ENCODE assay signal across 15 cellular contexts in the genomic region with DNA sequence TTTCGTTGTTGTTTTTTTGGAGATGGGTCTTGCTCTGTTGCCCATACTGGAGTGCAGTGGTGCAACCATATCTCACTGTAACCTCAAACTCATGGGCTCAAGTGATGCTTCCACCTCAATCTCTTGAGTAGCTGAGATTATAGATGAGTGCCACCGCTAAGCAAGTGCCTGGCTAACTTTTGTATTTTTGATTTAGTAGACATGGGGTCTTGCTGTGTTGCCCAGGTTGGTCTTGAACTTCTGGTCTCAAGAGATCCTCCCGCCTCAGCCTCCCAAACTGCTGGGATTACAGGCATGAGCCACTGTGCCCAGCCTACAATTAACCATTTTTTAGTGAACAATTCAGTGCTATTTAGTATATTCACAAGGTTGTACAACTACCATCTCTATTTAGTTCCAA. TPM values are rescaled to one million over a fixed set of nuclear protein-coding genes. Genes with fewer than 3 reads are reported as not detected.
DNase-seq lines count a peak whose midpoint lies in the region; ATAC-seq and TF ChIP-seq lines count a peak whose summit lies in the region.
"Had no signal": no experiment of that assay in that cellular context is flagged by ENCODE, and none has a peak within 500 bp of the region (broad histone marks: within the 10 kb centered on the region; RNA-seq: fewer than 3 reads in every experiment).

No MANE protein-coding gene starts in this region.

- H3K9me3 Mint-ChIP-seq in activated CD8-positive, alpha-beta memory T cell treated with anti-CD3 and anti-CD28 coated beads, Interleukin-2, amount 10 ng/mL, durations not matched to agents 7 days and 5 days (ENCODE audit: low read depth) = no peaks in the 10 kb centered on the region
- H3K9me3 Mint-ChIP-seq in dendritic cell treated with granulocyte-macrophage colony-stimulating factor and Interleukin-4, amounts not matched to agents 40 ng/mL and 50 ng/mL, for 4 days = no peaks in the 10 kb centered on the region
- H3K9me3 Mint-ChIP-seq in stimulated activated naive B cell treated with anti-CD40 and anti-IgM and Interleukin-4, amounts not matched to agents 10 μg/mL and 1 μg/mL and 100 μg/mL, for 72 hours = peaks cover 0 to 2% of the 10 kb centered on the region in 2 donors

- H3K9me2 ChIP-seq in PC-9 (ENCODE audit: insufficient read depth) = no peaks in the 10 kb centered on the region

- H3K36me3 Mint-ChIP-seq in activated CD8-positive, alpha-beta memory T cell treated with anti-CD3 and anti-CD28 coated beads, Interleukin-2, amount 10 ng/mL, durations not matched to agents 7 days and 5 days = peaks cover 76% of the 10 kb centered on the region
- peaks cover 6% of the 10 kb centered on the region for H3K36me3 Mint-ChIP-seq in dendritic cell treated with granulocyte-macrophage colony-stimulating factor and Interleukin-4, amounts not matched to agents 40 ng/mL and 50 ng/mL, for 4 days (ENCODE audit: low read depth)
- peaks cover 8 to 18% of the 10 kb centered on the region in 2 donors for H3K36me3 Mint-ChIP-seq in stimulated activated naive B cell treated with anti-CD40 and anti-IgM and Interleukin-4, amounts not matched to agents 10 μg/mL and 1 μg/mL and 100 μg/mL, for 72 hours

- H2AFZ ChIP-seq in PC-9 = no peak overlapping the region
- H2AFZ ChIP-seq: parathyroid adenoma had no signal

- no peaks in the 10 kb centered on the region for H4K20me1 ChIP-seq in PC-9 (ENCODE audit: insufficient read depth)

- no peaks in the 10 kb centered on the region for H3K27me3 ChIP-seq in PC-9 (ENCODE audit: insufficient read depth, low read depth)
- H3K27me3 ChIP-seq: gastrocnemius medialis had no signal

- peaks cover 17% of the 10 kb centered on the region for H3K4me1 ChIP-seq in PC-9 (replicated peaks; ENCODE audit: insufficient read depth)
- H3K4me1 ChIP-seq: Caco-2 had no signal

- CTCF ChIA-PET in activated CD8-positive, alpha-beta memory T cell treated with anti-CD3 and anti-CD28 coated beads, Interleukin-2, amount 10 ng/mL, durations not matched to agents 7 days and 5 days (lab: Charles Lee) = interaction anchor here (1.4 to 2.3 kb wide), 4 partner anchors 34 to 228 kb away, joined by 4 to 25 read pairs (median 8); no protein-coding TSS in a partner anchor
- CTCF ChIA-PET in PC-9 (lab: Charles Lee) = no interaction called here

- DNase-seq in activated CD8-positive, alpha-beta memory T cell treated with anti-CD3 and anti-CD28 coated beads, Interleukin-2, amount 10 ng/mL, durations not matched to agents 7 days and 5 days = no peak
- DNase-seq in activated CD8-positive, alpha-beta memory T cell treated with anti-CD3 and anti-CD28 coated beads, Interleukin-2, amount 50 U/mL, for 4 hours = no peak
- no peak for DNase-seq in PC-9
- DNase-seq in stimulated activated naive B cell treated with anti-CD40 and anti-IgM and Interleukin-4, amounts not matched to agents 10 μg/mL and 1 μg/mL and 100 μg/mL, for 72 hours = no peak
- no peak for DNase-seq in NCI-H1092 treated with DMSO at 0.1 percent for 48 hours (lab: John Stamatoyannopoulos, UW)
- DNase-seq: Caco-2, cerebellar nuclear complex, gastrocnemius medialis, NCI-H774 had no signal

- H3K4me3 ChIP-seq in PC-9 = no peak overlapping the region
- H3K4me3 ChIP-seq: gastrocnemius medialis had no signal

- no peak overlapping the region; the same call in 1 of the 2 replicates for H3K27ac ChIP-seq in PC-9
- H3K27ac ChIP-seq: parathyroid adenoma, RWPE1 had no signal

- peak overlapping the region; percentile 62; the same call in 1 of the 2 replicates for H3K4me2 ChIP-seq in PC-9

- POLR2A ChIA-PET in PC-9 (lab: Charles Lee; ENCODE audit: unreplicated experiment) = no interaction called here

- peaks cover 74% of the 10 kb centered on the region for H3K4me1 Mint-ChIP-seq in activated CD8-positive, alpha-beta memory T cell treated with anti-CD3 and anti-CD28 coated beads, Interleukin-2, amount 10 ng/mL, durations not matched to agents 7 days and 5 days
- peaks cover 61% of the 10 kb centered on the region for H3K4me1 Mint-ChIP-seq in dendritic cell treated with granulocyte-macrophage colony-stimulating factor and Interleukin-4, amounts not matched to agents 40 ng/mL and 50 ng/mL, for 4 days (ENCODE audit: low read depth)
- H3K4me1 Mint-ChIP-seq in stimulated activated naive B cell treated with anti-CD40 and anti-IgM and Interleukin-4, amounts not matched to agents 10 μg/mL and 1 μg/mL and 100 μg/mL, for 72 hours = peaks cover 37 to 59% of the 10 kb centered on the region in 2 donors

- no peak for ATAC-seq in activated CD8-positive, alpha-beta memory T cell treated with anti-CD3 and anti-CD28 coated beads, Interleukin-2, amount 10 ng/mL, durations not matched to agents 7 days and 5 days
- ATAC-seq in stimulated activated naive B cell treated with anti-CD40 and anti-IgM and Interleukin-4, amounts not matched to agents 10 μg/mL and 1 μg/mL and 100 μg/mL, for 72 hours (replicated peaks) = no peak
- no peak for ATAC-seq in GM18502 (IDR thresholded peaks at IDR 0.05; ENCODE audit: poor library complexity, unreplicated experiment)
- ATAC-seq in GM19324 (IDR thresholded peaks at IDR 0.05; ENCODE audit: low FRiP score, unreplicated experiment) = no peak
- ATAC-seq: gastrocnemius medialis, HCT116 had no signal

- peaks cover 12% of the 10 kb centered on the region; the same call in 1 of the 2 replicates for H3F3A ChIP-seq in PC-9 (ENCODE audit: insufficient read depth, low read depth)

- H3K9me3 ChIP-seq in PC-9 (ENCODE audit: insufficient read depth, low read depth) = no peaks in the 10 kb centered on the region
- H3K9me3 ChIP-seq: Caco-2, gastrocnemius medialis had no signal

- no peak for TF ChIP-seq CTCF in PC-9 (conservative IDR thresholded peaks at IDR 0.05)

- no peaks in the 10 kb centered on the region for H3K79me2 ChIP-seq in PC-9 (ENCODE audit: low read depth)

- BruUV-seq in PC-9 (replicated peaks; lab: Mats Ljungman, UMichigan) = no TSS peak

- no peak overlapping the region for H3K27ac Mint-ChIP-seq in activated CD8-positive, alpha-beta memory T cell treated with anti-CD3 and anti-CD28 coated beads, Interleukin-2, amount 10 ng/mL, durations not matched to agents 7 days and 5 days
- peak overlapping the region; percentile 67 for H3K27ac Mint-ChIP-seq in dendritic cell treated with granulocyte-macrophage colony-stimulating factor and Interleukin-4, amounts not matched to agents 40 ng/mL and 50 ng/mL, for 4 days
- peak overlapping the region; percentile 88 for H3K27ac Mint-ChIP-seq in stimulated activated naive B cell treated with anti-CD40 and anti-IgM and Interleukin-4, amounts not matched to agents 10 μg/mL and 1 μg/mL and 100 μg/mL, for 72 hours

- intact Hi-C loops in PC-9 (cut with micrococcal nuclease; ENCODE audit: unreplicated experiment) = no loop called here
- intact Hi-C loops in dendritic cell treated with granulocyte-macrophage colony-stimulating factor and Interleukin-4, amounts not matched to agents 40 ng/mL and 50 ng/mL, for 4 days (cut with micrococcal nuclease) = no loop called here

- H3K4me3 Mint-ChIP-seq in activated CD8-positive, alpha-beta memory T cell treated with anti-CD3 and anti-CD28 coated beads, Interleukin-2, amount 10 ng/mL, durations not matched to agents 7 days and 5 days = peak overlapping the region; percentile 16
- H3K4me3 Mint-ChIP-seq in dendritic cell treated with granulocyte-macrophage colony-stimulating factor and Interleukin-4, amounts not matched to agents 40 ng/mL and 50 ng/mL, for 4 days = no peak overlapping the region
- H3K4me3 Mint-ChIP-seq in stimulated activated naive B cell treated with anti-CD40 and anti-IgM and Interleukin-4, amounts not matched to agents 10 μg/mL and 1 μg/mL and 100 μg/mL, for 72 hours = peak overlapping the region; percentile 66

- no peaks in the 10 kb centered on the region for H3K36me3 ChIP-seq in PC-9 (ENCODE audit: low read depth)
- H3K36me3 ChIP-seq: gastrocnemius medialis had no signal

- H3K27me3 Mint-ChIP-seq in activated CD8-positive, alpha-beta memory T cell treated with anti-CD3 and anti-CD28 coated beads, Interleukin-2, amount 10 ng/mL, durations not matched to agents 7 days and 5 days = no peaks in the 10 kb centered on the region
- no peaks in the 10 kb centered on the region for H3K27me3 Mint-ChIP-seq in dendritic cell treated with granulocyte-macrophage colony-stimulating factor and Interleukin-4, amounts not matched to agents 40 ng/mL and 50 ng/mL, for 4 days
- no peaks in the 10 kb centered on the region for H3K27me3 Mint-ChIP-seq in stimulated activated naive B cell treated with anti-CD40 and anti-IgM and Interleukin-4, amounts not matched to agents 10 μg/mL and 1 μg/mL and 100 μg/mL, for 72 hours

RNA-seq across cellular contexts. Expression of a gene that starts 42.2 kb away (rescaled TPM):
- total RNA-seq in activated CD8-positive, alpha-beta memory T cell treated with anti-CD3 and anti-CD28 coated beads, Interleukin-2, amount 10 ng/mL, durations not matched to agents 7 days and 5 days = 10 to 100 TPM; 94.0 to 96.4 TPM
- total RNA-seq in PC-9 (2021) = 44.6 and 49.2 TPM in 2 replicates
